Comparison of ENCODE assay signal across 13 cellular contexts in the genomic region with DNA sequence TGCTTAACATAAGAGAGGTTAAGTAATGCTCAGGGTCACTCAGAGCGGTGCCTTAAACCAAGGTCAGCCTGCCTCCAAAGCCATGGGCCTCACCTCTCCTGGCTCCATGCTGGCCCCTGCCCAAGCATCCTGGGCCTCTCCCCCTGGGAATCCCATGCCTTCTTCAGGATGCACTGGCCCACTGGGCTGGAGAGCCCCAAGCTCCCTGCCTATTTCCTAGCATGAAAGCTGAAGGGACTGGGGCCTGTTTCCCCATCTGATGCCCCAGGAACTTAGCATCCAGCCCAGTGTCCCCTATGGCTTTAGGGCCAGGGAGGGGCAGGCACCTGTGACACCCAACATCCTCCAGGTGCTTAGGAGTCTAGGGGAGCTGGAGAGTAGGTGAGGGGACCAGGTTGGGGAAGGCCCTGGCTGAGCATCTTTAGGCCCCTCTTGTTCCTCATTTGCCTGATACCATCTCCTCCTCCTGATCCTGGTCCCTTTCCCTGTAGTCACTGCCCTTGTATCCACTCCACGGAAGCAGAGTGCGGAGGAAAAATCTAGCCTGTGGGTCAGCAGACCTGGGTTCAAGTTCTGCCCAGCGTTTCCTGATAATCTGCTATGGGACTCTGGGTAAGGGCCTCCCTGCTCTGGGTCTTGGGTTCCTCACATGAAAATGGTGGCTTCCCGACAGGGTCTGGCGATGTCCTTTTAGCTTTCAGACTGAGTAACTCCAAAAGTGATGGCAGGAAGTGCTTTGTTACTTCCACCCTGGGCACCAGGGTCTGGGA. TPM values are rescaled to one million over a fixed set of nuclear protein-coding genes. Genes with fewer than 3 reads are reported as not detected.
DNase-seq lines count a peak whose midpoint lies in the region; ATAC-seq and TF ChIP-seq lines count a peak whose summit lies in the region.
"Had no signal": no experiment of that assay in that cellular context is flagged by ENCODE, and none has a peak within 500 bp of the region (broad histone marks: within the 10 kb centered on the region; RNA-seq: fewer than 3 reads in every experiment).

No MANE protein-coding gene starts in this region.

- peaks cover 7% of the 10 kb centered on the region for H3F3A ChIP-seq in PC-3 (ENCODE audit: low read length, unreplicated experiment)

- H3K9me3 ChIP-seq in PC-3 (ENCODE audit: low read length): no peaks in the 10 kb centered on the region
- no peaks in the 10 kb centered on the region for H3K9me3 ChIP-seq in esophagus squamous epithelium
- peaks cover 2% of the 10 kb centered on the region for H3K9me3 ChIP-seq in trophoblast cell (ENCODE audit: insufficient read depth, low read depth, low read length)
- H3K9me3 ChIP-seq: adrenal gland had no signal

- 94 to 100% methylated on average over 2 to 6 of the region's 6 CpGs for WGBS in esophagus squamous epithelium, 2 donors
- WGBS in trophoblast cell (ENCODE audit: extremely low coverage, insufficient coverage, insufficient read length): no CpG with 5 or more reads among the region's 6 CpGs

- CTCF ChIA-PET in AG04449 (lab: Yijun Ruan, JAX) (interaction anchor here (0.8 to 1.6 kb wide), 4 partner anchors 8 to 107 kb away, joined by 3 to 5 read pairs (median 4); no protein-coding TSS in a partner anchor), PC-3 (lab: Charles Lee) (no interaction called here)

- TF ChIP-seq POLR2A in esophagus squamous epithelium (IDR thresholded peaks at IDR 0.05): no peak

- no peaks in the 10 kb centered on the region for H4K20me1 ChIP-seq in PC-3 (ENCODE audit: low read length)

- H2AFZ ChIP-seq in PC-3 (ENCODE audit: low read length) (no peak overlapping the region), trophoblast cell (ENCODE audit: insufficient read depth, low read length, poor library complexity) (no peak overlapping the region)
- H2AFZ ChIP-seq: parathyroid adenoma had no signal

- H4K91ac ChIP-seq in trophoblast cell (ENCODE audit: low read depth, low read length): peak overlapping the region; percentile 92

- peak overlapping the region; percentile 84 for H2BK120ac ChIP-seq in trophoblast cell (ENCODE audit: insufficient read depth, low read length, poor library complexity)

- H4K12ac ChIP-seq in trophoblast cell (ENCODE audit: low read depth, low read length): peak overlapping the region; percentile 24

- H2BK5ac ChIP-seq in trophoblast cell (ENCODE audit: low read depth, low read length, poor library complexity): peak overlapping the region; percentile 81

- H3K4ac ChIP-seq in trophoblast cell (ENCODE audit: low read depth, low read length): peak overlapping the region; percentile 56

- POLR2A ChIA-PET in AG04449 (lab: Yijun Ruan, JAX) (no interaction called here), PC-3 (lab: Charles Lee; ENCODE audit: unreplicated experiment) (interaction anchor here (1.0 kb wide), 1 partner anchor 28 kb away, joined by 8 read pairs; the partner anchor contains the start of gene EHD4)

- H3K9me2 ChIP-seq in PC-3 (replicated peaks; ENCODE audit: low read length): no peaks in the 10 kb centered on the region

- H3K18ac ChIP-seq in trophoblast cell (ENCODE audit: low read length): peak overlapping the region; percentile 77

- peak overlapping the region; percentile 85 for H3K27ac ChIP-seq in PC-3 (ENCODE audit: low read length)
- H3K27ac ChIP-seq in esophagus squamous epithelium: peak overlapping the region in 3 of 4 donors; percentile 41 to 73 (median 54)
- H3K27ac ChIP-seq in trophoblast cell (ENCODE audit: low read depth, low read length): peak overlapping the region; percentile 82
- H3K27ac ChIP-seq: C4-2B, parathyroid adenoma had no signal

- DNase-seq in AG04449 (ENCODE audit: low read depth, low spot score) (no peak), PC-3 (no peak), esophagus squamous epithelium (lab: John Stamatoyannopoulos, UW) (no peak), trophoblast cell (no peak), HuH-7.5 (ENCODE audit: low spot score) (no peak)
- no peak for DNase-seq in stimulated activated CD4-positive, alpha-beta T cell treated with anti-CD3 and anti-CD28 coated beads, Interleukin-1b, Interleukin-23, amount 100 ng/mL, for 48 hours
- DNase-seq: activated CD8-positive, alpha-beta T cell treated with anti-CD3 and anti-CD28 coated beads, Interleukin-2, amount 10 ng/mL, durations not matched to agents 7 days and 5 days; NCI-H1105 had no signal

- H4K8ac ChIP-seq in trophoblast cell (ENCODE audit: low read depth, low read length): peak overlapping the region; percentile 74

- no peak overlapping the region for H3K23ac ChIP-seq in trophoblast cell (ENCODE audit: low read length)

- H2BK12ac ChIP-seq in trophoblast cell (ENCODE audit: low read length): peak overlapping the region; percentile 84

- peak overlapping the region; percentile 34 for H3K9ac ChIP-seq in PC-3 (ENCODE audit: low read length)
- no peak overlapping the region for H3K9ac ChIP-seq in trophoblast cell (ENCODE audit: low read length)
- H3K9ac ChIP-seq: parathyroid adenoma had no signal

- H3K36me3 ChIP-seq in PC-3 (ENCODE audit: low read depth, low read length): peaks cover 41% of the 10 kb centered on the region
- H3K36me3 ChIP-seq in esophagus squamous epithelium: peaks cover 0 to 32% (median 0%) of the 10 kb centered on the region in 3 donors
- peaks cover 8 to 9% of the 10 kb centered on the region in 2 experiments for H3K36me3 ChIP-seq in trophoblast cell (ENCODE audit: control insufficient read depth in 1 of 2, insufficient read depth in 2 of 2, low read length in 2 of 2)

- no peak for TF ChIP-seq CTCF in AG04449 (IDR thresholded peaks at IDR 0.05; ENCODE audit: insufficient read depth, low read length, missing control alignments)
- TF ChIP-seq CTCF in PC-3 (conservative IDR thresholded peaks at IDR 0.05; ENCODE audit: low read depth, low read length): no peak
- TF ChIP-seq CTCF in esophagus squamous epithelium (IDR thresholded peaks at IDR 0.05): no peak

- H3K79me1 ChIP-seq in trophoblast cell (ENCODE audit: low read length): peaks cover 27% of the 10 kb centered on the region

- H3K4me2 ChIP-seq in PC-3 (ENCODE audit: low read length): peak overlapping the region; percentile 66
- H3K4me2 ChIP-seq in trophoblast cell (ENCODE audit: low read length): peak overlapping the region; percentile 20

- H3K4me3 ChIP-seq in AG04449 (ENCODE audit: low read depth, low read length) (peak overlapping the region; percentile 7; the same call in 1 of the 2 replicates), PC-3 (ENCODE audit: low read length) (peak overlapping the region; percentile 17; the same call in 1 of the 2 replicates), esophagus squamous epithelium (no peak overlapping the region), trophoblast cell (ENCODE audit: low read depth, low read length) (no peak overlapping the region)
- H3K4me3 ChIP-seq: adrenal gland had no signal

- H3K27me3 ChIP-seq in PC-3 (ENCODE audit: low read length) (no peaks in the 10 kb centered on the region), esophagus squamous epithelium (no peaks in the 10 kb centered on the region), trophoblast cell (ENCODE audit: insufficient read depth, low read length) (no peaks in the 10 kb centered on the region)
- H3K27me3 ChIP-seq: adrenal gland had no signal

- ATAC-seq in PC-3 (no peak), GM21515 (IDR thresholded peaks at IDR 0.05; ENCODE audit: unreplicated experiment) (no peak), GM21423 (IDR thresholded peaks at IDR 0.05; ENCODE audit: unreplicated experiment) (no peak)
- ATAC-seq: activated CD8-positive, alpha-beta T cell treated with anti-CD3 and anti-CD28 coated beads, Interleukin-2, amount 10 ng/mL, durations not matched to agents 7 days and 5 days had no signal

- peak overlapping the region; percentile 90 for H3K14ac ChIP-seq in trophoblast cell (ENCODE audit: low read length)

- TSS peak; percentile 63 for BruUV-seq in PC-3 (replicated peaks; lab: Mats Ljungman, UMichigan)

- H3K4me1 ChIP-seq in PC-3 (ENCODE audit: insufficient read depth, low read length) (peaks cover 59% of the 10 kb centered on the region), esophagus squamous epithelium (peaks cover 5 to 98% (median 39%) of the 10 kb centered on the region in 3 donors), trophoblast cell (ENCODE audit: control insufficient read depth in 1 of 2, insufficient read depth in 2 of 2, low read length in 2 of 2) (peaks cover 25 to 40% of the 10 kb centered on the region in 2 experiments)

- intact Hi-C loops in PC-3 (cut with micrococcal nuclease) (loop anchor here (1.0 kb wide), 2 partner anchors 13 to 28 kb away; no protein-coding TSS in a partner anchor), esophagus squamous epithelium (cut with DNase I) (no loop called here)

- H3K79me2 ChIP-seq in PC-3 (ENCODE audit: low read length): peaks cover 80% of the 10 kb centered on the region
- peaks cover 9% of the 10 kb centered on the region for H3K79me2 ChIP-seq in trophoblast cell (ENCODE audit: control insufficient read depth, insufficient read depth, low read length, poor library complexity)

- H2AK5ac ChIP-seq in trophoblast cell (ENCODE audit: low read length): peak overlapping the region; percentile 70

RNA-seq across cellular contexts. Expression of gene EHD4, which starts 28.6 kb away (rescaled TPM):
- total RNA-seq in PC-3 (2014; rRNA removed): 57.8 and 66.9 TPM in 2 replicates
- 10 to 100 TPM; 25.4 to 45.3 (median 27.8) TPM for total RNA-seq in esophagus squamous epithelium
- polyA plus RNA-seq in trophoblast cell (2013): 18.8 and 19.6 TPM in 2 replicates

RNA-seq across cellular contexts. Expression of gene SPTBN5, which starts 49.9 kb away (rescaled TPM):
- 0.84 and 0.98 TPM in 2 replicates for total RNA-seq in PC-3 (2014; rRNA removed)
- total RNA-seq in esophagus squamous epithelium: 1 to 10 TPM; 1.9 to 4.4 (median 3.4) TPM
- polyA plus RNA-seq in trophoblast cell (2013): 0.53 and 0.55 TPM in 2 replicates

Comparison
In these comparisons a context has a peak if more than half of its experiments do, and no peak if none do; other contexts are left out.
1. H3K4me3 ChIP-seq: peak in AG04449 (single experiment) and PC-3 (single experiment); none in esophagus squamous epithelium (0 of 4) and trophoblast cell (single experiment).
2. Peak in every context shown above with its lines, with median percentiles within 50 percentile points of each other: H3K27ac ChIP-seq.